Comparison of ENCODE assay signal across 28 cellular contexts in genomic region chr17:41593306-41594095, GRCh38. TPM values are rescaled to one million over a fixed set of nuclear protein-coding genes. Genes with fewer than 3 reads are reported as not detected.
DNase-seq lines count a peak whose midpoint lies in the region; ATAC-seq, FAIRE-seq and TF ChIP-seq lines count a peak whose summit lies in the region.
"Had no signal": no experiment of that assay in that cellular context is flagged by ENCODE, and none has a peak within 500 bp of the region (broad histone marks: within the 10 kb centered on the region; RNA-seq: fewer than 3 reads in every experiment).

No MANE protein-coding gene starts in this region.

- FAIRE-seq in GM12878 (lab: Jason Lieb, UNC) (no peak), RCC 7860 (lab: Jason Lieb, UNC) (no peak)
- FAIRE-seq: GM18507, HTR-8/SVneo had no signal

- TF ChIP-seq POLR2A in GM12878 (IDR thresholded peaks at IDR 0.05; ENCODE audit: low read depth, low read length) = no peak

- WGBS in GM12878 (ENCODE audit: insufficient coverage, insufficient replicate concordance, low lambda C conversion rate, missing lambda C conversion rate) = 0% methylated on average over 8 of the region's 8 CpGs
- no CpG with 5 or more reads among the region's 8 CpGs for WGBS in neuronal stem cell (ENCODE audit: extremely low coverage in 2 of 2, insufficient read length in 2 of 2, insufficient replicate concordance in 1 of 2), 2 donors

- peaks cover 0 to 2% of the 10 kb centered on the region in 2 experiments; a peak in 2 of 4 replicates for H3K27me3 ChIP-seq in GM12878 (replicated peaks in 1 of 2; ENCODE audit: control insufficient read depth in 2 of 2, insufficient read depth in 2 of 2, low read length in 1 of 2)
- H3K27me3 ChIP-seq in neuronal stem cell (ENCODE audit: control insufficient read depth in 3 of 3, insufficient read depth in 3 of 3, low read depth in 1 of 3, low read length in 3 of 3) = peaks cover 0 to 16% (median 0%) of the 10 kb centered on the region in 3 experiments
- H3K27me3 ChIP-seq: BE2C, SJCRH30 had no signal

- H3K27ac Mint-ChIP-seq in osteocyte (ENCODE audit: unreplicated experiment) = no peak overlapping the region
- H3K27ac Mint-ChIP-seq: CD14-positive monocyte; CD8-positive, alpha-beta memory T cell had no signal

- no peak overlapping the region for H2BK5ac ChIP-seq in neuronal stem cell (ENCODE audit: low read length)

- no peak overlapping the region for H3K4ac ChIP-seq in neuronal stem cell (ENCODE audit: low read length)

- H3K14ac ChIP-seq in neuronal stem cell (ENCODE audit: low read length) = no peak overlapping the region

- H3K36me3 ChIP-seq in GM12878 (ENCODE audit: control insufficient read depth in 2 of 2, insufficient read depth in 2 of 2, low read length in 1 of 2) = no peaks in the 10 kb centered on the region
- no peaks in the 10 kb centered on the region for H3K36me3 ChIP-seq in neuronal stem cell (replicated peaks in 1 of 2; ENCODE audit: control insufficient read depth in 2 of 2, insufficient read depth in 2 of 2, low read length in 2 of 2)
- H3K36me3 ChIP-seq: BE2C, SJCRH30 had no signal

- no peak overlapping the region for H2BK15ac ChIP-seq in neuronal stem cell (ENCODE audit: low read length)

- peaks cover 1% of the 10 kb centered on the region for H3K4me1 Mint-ChIP-seq in osteocyte (ENCODE audit: unreplicated experiment)
- H3K4me1 Mint-ChIP-seq: CD14-positive monocyte; CD8-positive, alpha-beta memory T cell had no signal

- H4K20me1 ChIP-seq in GM12878 (ENCODE audit: control insufficient read depth, insufficient read depth) = no peaks in the 10 kb centered on the region

- H3K9me3 Mint-ChIP-seq in osteocyte (ENCODE audit: unreplicated experiment) = no peaks in the 10 kb centered on the region
- H3K9me3 Mint-ChIP-seq: CD8-positive, alpha-beta memory T cell had no signal

- no peak overlapping the region for H2BK12ac ChIP-seq in neuronal stem cell (ENCODE audit: low read length)

- RAD21 ChIA-PET in GM12878 (lab: Charles Lee; ENCODE audit: unreplicated experiment) = interaction anchor here (0.9 to 1.1 kb wide), 2 partner anchors 53 to 55 kb away, joined by 3 to 5 read pairs; no protein-coding TSS in a partner anchor

- POLR2A ChIA-PET in GM12878 (lab: Charles Lee) = no interaction called here

- no peaks in the 10 kb centered on the region for H3K79me2 ChIP-seq in GM12878 (ENCODE audit: control insufficient read depth, insufficient read depth, low read length)

- H2AFZ ChIP-seq in GM12878 (ENCODE audit: control insufficient read depth, low read depth, low read length) (no peak overlapping the region), neuronal stem cell (ENCODE audit: low read length) (no peak overlapping the region)
- H2AFZ ChIP-seq: GM23248 had no signal

- H3K9ac ChIP-seq in GM12878 (ENCODE audit: control insufficient read depth, insufficient read depth, low read length) = no peak overlapping the region
- H3K9ac ChIP-seq in neuronal stem cell (ENCODE audit: low read depth, low read length, poor library complexity) = no peak overlapping the region
- H3K9ac ChIP-seq: GM23248 had no signal

- H3K23ac ChIP-seq in neuronal stem cell (ENCODE audit: low read depth, low read length, poor library complexity) = no peak overlapping the region

- H3K18ac ChIP-seq in neuronal stem cell (ENCODE audit: low read length) = no peak overlapping the region

- no peak overlapping the region for H3K4me2 ChIP-seq in GM12878 (ENCODE audit: control insufficient read depth, insufficient read depth)
- H3K4me2 ChIP-seq in neuronal stem cell (ENCODE audit: insufficient read depth, low read length, poor library complexity, severe bottlenecking) = no peak overlapping the region

- in situ Hi-C loops in GM12878 (cut with MboI) = no loop called here

- H2BK120ac ChIP-seq in neuronal stem cell (ENCODE audit: low read depth, low read length) = no peak overlapping the region

- TF ChIP-seq CTCF in GM12878 (IDR thresholded peaks at IDR 0.05 in 2 of 3, conservative IDR thresholded peaks at IDR 0.05 in 1 of 3; ENCODE audit: control insufficient read depth in 2 of 3, extremely low read depth in 1 of 3, insufficient read depth in 1 of 3, low read depth in 3 of 3, low read length in 3 of 3) = no peak
- TF ChIP-seq CTCF in osteocyte (IDR thresholded peaks at IDR 0.05) = no peak

- no peak overlapping the region for H4K8ac ChIP-seq in neuronal stem cell (ENCODE audit: low read depth, low read length)

- no peak overlapping the region for H4K91ac ChIP-seq in neuronal stem cell (ENCODE audit: low read depth, low read length, poor library complexity)

- intact Hi-C loops in Right ventricle myocardium inferior (cut with DNase I) = no loop called here
- intact Hi-C loops in left ventricle myocardium superior (cut with micrococcal nuclease) = no loop called here
- intact Hi-C loops in GM12878 (cut with micrococcal nuclease; ENCODE audit: unreplicated experiment) = loop anchor here (5.0 kb wide), 1 partner anchor 69 kb away; no protein-coding TSS in a partner anchor

- SMC1A ChIA-PET in GM12878 (lab: Charles Lee; ENCODE audit: uncharacterized antibody, unreplicated experiment) = interaction anchor here (2.0 kb wide), 1 partner anchor 55 kb away, joined by 7 read pairs; no protein-coding TSS in a partner anchor

- no peaks in the 10 kb centered on the region for H3K36me3 Mint-ChIP-seq in osteocyte (ENCODE audit: unreplicated experiment)
- H3K36me3 Mint-ChIP-seq: CD14-positive monocyte; CD8-positive, alpha-beta memory T cell had no signal

- CTCF ChIA-PET in GM12878 (lab: Yijun Ruan, JAX) = interaction anchor here (0.6 to 3.1 kb wide), 4 partner anchors 9 to 70 kb away, joined by 3 to 12 read pairs (median 3); no protein-coding TSS in a partner anchor

- peak; percentile 61 for DNase-seq in Right ventricle myocardium inferior (ENCODE audit: missing footprints)
- no peak for DNase-seq in left ventricle myocardium superior
- no peak for DNase-seq in GM12878 (ENCODE audit: low read depth, low spot score)
- DNase-seq in neuronal stem cell (ENCODE audit: low spot score) = no peak
- no peak for DNase-seq in RCC 7860 (ENCODE audit: low spot score)
- DNase-seq in HuH-7.5 (ENCODE audit: low spot score) = no peak
- DNase-seq in osteocyte (ENCODE audit: extremely low spot score, unreplicated experiment) = no peak
- no peak for DNase-seq in NCI-H748 (lab: John Stamatoyannopoulos, UW; ENCODE audit: unreplicated experiment)
- DNase-seq: 8988T; ACHN; BE2C; CD8-positive, alpha-beta memory T cell; DMS 273 treated with DMSO at 0.1 percent for 48 hours; DMS79; EL; GF-D8; GM23248; H7; KBM-7; NCI-H2029; NCI-H446 treated with DMSO at 0.1 percent for 48 hours; NCI-H526 had no signal

- no peak for TF ChIP-seq RAD21 in GM12878 (IDR thresholded peaks at IDR 0.05; ENCODE audit: insufficient read depth, low read depth, low read length)

- no peak for ATAC-seq in Right ventricle myocardium inferior
- no peak for ATAC-seq in left ventricle myocardium superior
- peak; percentile 36; the same call in 2 of the 3 replicates for ATAC-seq in GM12878
- ATAC-seq: SK-N-SH treated with all-trans-retinoic acid at 6 μM for 48 hours had no signal

- H3K9me3 ChIP-seq in GM12878 (replicated peaks; ENCODE audit: control insufficient read depth, insufficient read depth, low read length) (no peaks in the 10 kb centered on the region), neuronal stem cell (replicated peaks in 1 of 2; ENCODE audit: control insufficient read depth in 2 of 2, insufficient read depth in 1 of 2, low read depth in 1 of 2, low read length in 2 of 2) (no peaks in the 10 kb centered on the region)
- H3K9me3 ChIP-seq: BE2C, SJCRH30 had no signal

- BruUV-seq in GM12878 (replicated peaks; lab: Mats Ljungman, UMichigan) = no TSS peak

- H3K27ac ChIP-seq in GM12878 (ENCODE audit: control insufficient read depth, insufficient read depth) (no peak overlapping the region), neuronal stem cell (replicated peaks; ENCODE audit: low read length) (no peak overlapping the region)
- H3K27ac ChIP-seq: GM23248, SJCRH30 had no signal

- H3K27me3 Mint-ChIP-seq in osteocyte (ENCODE audit: unreplicated experiment) = peaks cover 25% of the 10 kb centered on the region

- H3K4me1 ChIP-seq in GM12878 (ENCODE audit: control insufficient read depth, insufficient read depth, low read length) (no peaks in the 10 kb centered on the region), neuronal stem cell (ENCODE audit: control insufficient read depth in 2 of 2, insufficient read depth in 1 of 2, low read depth in 1 of 2, low read length in 2 of 2) (peaks cover 0 to 4% of the 10 kb centered on the region in 2 donors)

- H2AK5ac ChIP-seq in neuronal stem cell (ENCODE audit: low read depth, low read length) = peak overlapping the region; percentile 1

- H3K79me1 ChIP-seq in neuronal stem cell (ENCODE audit: low read depth, low read length) = no peaks in the 10 kb centered on the region

- H3K4me3 ChIP-seq in GM12878 (no peak overlapping the region), neuronal stem cell (ENCODE audit: low read length in 2 of 2) (no peak overlapping the region)
- H3K4me3 ChIP-seq: GM23248, SJCRH30 had no signal

- H3K4me3 Mint-ChIP-seq in osteocyte (ENCODE audit: unreplicated experiment) = no peak overlapping the region
- H3K4me3 Mint-ChIP-seq: CD14-positive monocyte; CD8-positive, alpha-beta memory T cell had no signal

- TF ChIP-seq EP300 in GM12878 (IDR thresholded peaks at IDR 0.05; ENCODE audit: borderline replicate concordance in 1 of 2, control insufficient read depth in 1 of 2, low read depth in 2 of 2, low read length in 2 of 2) = no peak

RNA-seq across cellular contexts. Expression of gene KRT14, which starts 6.8 kb away (rescaled TPM):
- total RNA-seq in Right ventricle myocardium inferior (not detected), left ventricle myocardium superior (not detected), GM12878 (2014; rRNA removed) (not detected in 2 replicates), GM12878 (2014; rRNA removed; fragmentation: Illumina TruSeq; extraction: Trizol) (not detected in 2 replicates), GM12878 (2021) (not detected in 2 replicates), osteocyte (not detected in 2 replicates)
- not detected in 2 replicates for total RNA-seq in GM12878 (2013; cell fraction: nucleolus; rRNA removed)
- not detected for polyA plus RNA-seq in GM12878 (2011; ENCODE audit: low read depth)
- polyA plus RNA-seq in GM12878 (2011; rRNA removed) (0.17 and 1.5 TPM in 2 replicates), GM12878 (2014; fragmentation: Illumina TruSeq; extraction: Trizol) (not detected in 2 replicates), GM12878 (2014; fragmentation: Nextera tagmentation; extraction: Ambion mirVana) (not detected), GM12878 (2014; rRNA removed) (not detected in 2 replicates), GM12878 (2016; fragmentation: Nextera tagmentation; extraction: Ambion mirVana) (not detected)
- 0.39 TPM in 1 of 2 replicates, not detected in the other for polyA plus RNA-seq in GM12878 (2011; cell fraction: cytosol; rRNA removed)
- not detected in 2 replicates for polyA plus RNA-seq in GM12878 (2011; cell fraction: nucleus; rRNA removed)
- not detected in 2 replicates for polyA plus RNA-seq in GM12878 (2012)
- polyA minus RNA-seq in GM12878 (2011; rRNA and poly(A)+ RNA removed) = 0.46 and 0.51 TPM in 2 replicates
- not detected in 2 replicates for polyA minus RNA-seq in GM12878 (2011; cell fraction: cytosol; rRNA and poly(A)+ RNA removed)
- polyA minus RNA-seq in GM12878 (2011; cell fraction: nucleus; rRNA and poly(A)+ RNA removed) = not detected in 2 replicates
- not detected for polyA plus RNA-seq in neuronal stem cell (2013, experiment 1 of 2)
- polyA plus RNA-seq in neuronal stem cell (2013, experiment 2 of 2) = not detected
- total RNA-seq: CD8-positive, alpha-beta memory T cell; GM23248; H7; LHCN-M2; SJCRH30 had no signal
- polyA plus RNA-seq: CD14-positive monocyte; CD8-positive, alpha-beta memory T cell had no signal

RNA-seq across cellular contexts. Expression of gene KRT16, which starts 19.1 kb away (rescaled TPM):
- total RNA-seq in Right ventricle myocardium inferior = not detected
- not detected for total RNA-seq in left ventricle myocardium superior
- not detected in 2 replicates for total RNA-seq in GM12878 (2013; cell fraction: nucleolus; rRNA removed)
- not detected in 2 replicates for total RNA-seq in GM12878 (2014; rRNA removed)
- not detected in 2 replicates for total RNA-seq in GM12878 (2014; rRNA removed; fragmentation: Illumina TruSeq; extraction: Trizol)
- total RNA-seq in GM12878 (2021) = not detected in 2 replicates
- not detected for polyA plus RNA-seq in GM12878 (2011; ENCODE audit: low read depth)
- polyA plus RNA-seq in GM12878 (2011; rRNA removed) = 0.07 TPM in 1 of 2 replicates, not detected in the other
- not detected in 2 replicates for polyA plus RNA-seq in GM12878 (2011; cell fraction: cytosol; rRNA removed)
- polyA plus RNA-seq in GM12878 (2011; cell fraction: nucleus; rRNA removed) = not detected in 2 replicates
- polyA plus RNA-seq in GM12878 (2012) = not detected in 2 replicates
- not detected in 2 replicates for polyA plus RNA-seq in GM12878 (2014; fragmentation: Illumina TruSeq; extraction: Trizol)
- polyA plus RNA-seq in GM12878 (2014; fragmentation: Nextera tagmentation; extraction: Ambion mirVana) = not detected
- polyA plus RNA-seq in GM12878 (2014; rRNA removed) = not detected in 2 replicates
- not detected for polyA plus RNA-seq in GM12878 (2016; fragmentation: Nextera tagmentation; extraction: Ambion mirVana)
- polyA minus RNA-seq in GM12878 (2011; rRNA and poly(A)+ RNA removed) = not detected in 2 replicates
- polyA minus RNA-seq in GM12878 (2011; cell fraction: cytosol; rRNA and poly(A)+ RNA removed) = not detected in 2 replicates
- not detected in 2 replicates for polyA minus RNA-seq in GM12878 (2011; cell fraction: nucleus; rRNA and poly(A)+ RNA removed)
- polyA plus RNA-seq in neuronal stem cell (2013, experiment 1 of 2) = not detected
- polyA plus RNA-seq in neuronal stem cell (2013, experiment 2 of 2) = 0.03 TPM
- 1.3 and 1.4 TPM in 2 replicates for total RNA-seq in osteocyte
- total RNA-seq: CD8-positive, alpha-beta memory T cell; H7; LHCN-M2 had no signal
- polyA plus RNA-seq: CD14-positive monocyte; CD8-positive, alpha-beta memory T cell had no signal

RNA-seq across cellular contexts. Expression of gene KRT9, which starts 21.6 kb away (rescaled TPM):
- total RNA-seq in Right ventricle myocardium inferior (not detected), left ventricle myocardium superior (not detected), GM12878 (2014; rRNA removed) (not detected in 2 replicates), GM12878 (2014; rRNA removed; fragmentation: Illumina TruSeq; extraction: Trizol) (not detected in 2 replicates), GM12878 (2021) (not detected in 2 replicates), osteocyte (0.30 TPM in 1 of 2 replicates, not detected in the other)
- not detected in 2 replicates for total RNA-seq in GM12878 (2013; cell fraction: nucleolus; rRNA removed)
- polyA plus RNA-seq in GM12878 (2011; ENCODE audit: low read depth) = not detected
- polyA plus RNA-seq in GM12878 (2011; rRNA removed) (not detected in 2 replicates), GM12878 (2014; fragmentation: Illumina TruSeq; extraction: Trizol) (not detected in 2 replicates), GM12878 (2014; fragmentation: Nextera tagmentation; extraction: Ambion mirVana) (not detected), GM12878 (2014; rRNA removed) (not detected in 2 replicates), GM12878 (2016; fragmentation: Nextera tagmentation; extraction: Ambion mirVana) (not detected)
- not detected in 2 replicates for polyA plus RNA-seq in GM12878 (2011; cell fraction: cytosol; rRNA removed)
- polyA plus RNA-seq in GM12878 (2011; cell fraction: nucleus; rRNA removed) = not detected in 2 replicates
- polyA plus RNA-seq in GM12878 (2012) = not detected in 2 replicates
- not detected in 2 replicates for polyA minus RNA-seq in GM12878 (2011; rRNA and poly(A)+ RNA removed)
- not detected in 2 replicates for polyA minus RNA-seq in GM12878 (2011; cell fraction: cytosol; rRNA and poly(A)+ RNA removed)
- not detected in 2 replicates for polyA minus RNA-seq in GM12878 (2011; cell fraction: nucleus; rRNA and poly(A)+ RNA removed)
- not detected for polyA plus RNA-seq in neuronal stem cell (2013, experiment 1 of 2)
- not detected for polyA plus RNA-seq in neuronal stem cell (2013, experiment 2 of 2)
- total RNA-seq: CD8-positive, alpha-beta memory T cell; GM23248; H7; LHCN-M2; SJCRH30 had no signal
- polyA plus RNA-seq: CD14-positive monocyte; CD8-positive, alpha-beta memory T cell; GM23248 had no signal

RNA-seq across cellular contexts. Expression of gene KRT17, which starts 30.9 kb away (rescaled TPM):
- total RNA-seq in Right ventricle myocardium inferior (not detected), left ventricle myocardium superior (not detected), GM12878 (2014; rRNA removed) (1.4 and 3.7 TPM in 2 replicates), GM12878 (2014; rRNA removed; fragmentation: Illumina TruSeq; extraction: Trizol) (2.4 and 2.7 TPM in 2 replicates), GM12878 (2021) (2.4 and 2.7 TPM in 2 replicates), osteocyte (40.5 and 43.2 TPM in 2 replicates)
- total RNA-seq in GM12878 (2013; cell fraction: nucleolus; rRNA removed) = 0.98 TPM in 1 of 2 replicates, not detected in the other
- 1.4 TPM for polyA plus RNA-seq in GM12878 (2011; ENCODE audit: low read depth)
- polyA plus RNA-seq in GM12878 (2011; rRNA removed) (13.5 and 30.0 TPM in 2 replicates), GM12878 (2014; fragmentation: Illumina TruSeq; extraction: Trizol) (1.9 TPM in 1 of 2 replicates, not detected in the other), GM12878 (2014; fragmentation: Nextera tagmentation; extraction: Ambion mirVana) (1 to 10 TPM in 1 of 2 experiments, under 1 TPM in 1; 0.47 to 1.4 TPM), GM12878 (2014; rRNA removed) (4.0 and 6.3 TPM in 2 replicates), GM12878 (2016; fragmentation: Nextera tagmentation; extraction: Ambion mirVana) (1 to 10 TPM; 4.2 to 5.5 TPM)
- 36.6 and 56.3 TPM in 2 replicates for polyA plus RNA-seq in GM12878 (2011; cell fraction: cytosol; rRNA removed)
- 28.1 and 30.4 TPM in 2 replicates for polyA plus RNA-seq in GM12878 (2011; cell fraction: nucleus; rRNA removed)
- 2.2 and 2.3 TPM in 2 replicates for polyA plus RNA-seq in GM12878 (2012)
- 12.3 and 14.0 TPM in 2 replicates for polyA minus RNA-seq in GM12878 (2011; rRNA and poly(A)+ RNA removed)
- polyA minus RNA-seq in GM12878 (2011; cell fraction: cytosol; rRNA and poly(A)+ RNA removed) = 32.6 and 47.8 TPM in 2 replicates
- 3.9 and 9.0 TPM in 2 replicates for polyA minus RNA-seq in GM12878 (2011; cell fraction: nucleus; rRNA and poly(A)+ RNA removed)
- 0.07 TPM for polyA plus RNA-seq in neuronal stem cell (2013, experiment 1 of 2)
- 0.03 TPM for polyA plus RNA-seq in neuronal stem cell (2013, experiment 2 of 2)
- total RNA-seq: H7 had no signal
- polyA plus RNA-seq: CD14-positive monocyte; CD8-positive, alpha-beta memory T cell had no signal
